Comparison of ENCODE assay signal across 8 cellular contexts in genomic region chr5:133051547-133052316, GRCh38. TPM values are rescaled to one million over a fixed set of nuclear protein-coding genes. Genes with fewer than 3 reads are reported as not detected.
A peak's percentile ranks its signal among the peaks of the same experiment; 100 is the strongest.
DNase-seq lines count a peak whose midpoint lies in the region; ATAC-seq and TF ChIP-seq lines count a peak whose summit lies in the region.

Gene HSPA4, plus strand, starts transcription at chr5:133052013. Its CDS starts 238 bp downstream, at chr5:133052251.

- CTCF ChIA-PET in GM10248 (lab: Yijun Ruan, JAX): interaction anchor here (1.0 to 1.5 kb wide), 4 partner anchors 13 to 196 kb away, joined by 3 to 4 read pairs (median 3); no protein-coding TSS in a partner anchor

- peak; percentile 97 for TF ChIP-seq POLR2A in testis (IDR thresholded peaks at IDR 0.05)

- peak within 1 kb of the TSS; percentile 99 for H3K27ac Mint-ChIP-seq in activated naive CD8-positive, alpha-beta T cell

- peak within 1 kb of the TSS; percentile 84 to 96 for H3K4me3 ChIP-seq in testis

- peak within 1 kb of the TSS; percentile 98 to 100 for H3K27ac ChIP-seq in testis

- DNase-seq in GM10248 (ENCODE audit: extremely low spot score) (peak; percentile 99), NCI-H1105 (lab: John Stamatoyannopoulos, UW) (peak; percentile 90), SKM-1 treated with dmso at 0.1 percent for 144 hours (lab: John Stamatoyannopoulos, UW; ENCODE audit: unreplicated experiment) (peak; percentile 94), glomerular visceral epithelial cell (ENCODE audit: extremely low spot score) (peak; percentile 99), omental fat pad (ENCODE audit: low spot score) (peak; percentile 98), testis (peak; percentile 99)

- no peaks in the 10 kb centered on the region for H3K36me3 ChIP-seq in testis (ENCODE audit: low read depth, missing control alignments)

- H3K4me3 Mint-ChIP-seq in activated naive CD8-positive, alpha-beta T cell: peak within 1 kb of the TSS; percentile 97

- peaks cover 39% of the 10 kb centered on the region for H3K4me1 ChIP-seq in testis

- H3K9me3 Mint-ChIP-seq in activated naive CD8-positive, alpha-beta T cell (ENCODE audit: low read depth): no peaks in the 10 kb centered on the region

- WGBS in testis, 2 donors: 0 to 1% methylated on average over 12 to 62 of the region's 68 CpGs

- no peaks in the 10 kb centered on the region for H3K27me3 ChIP-seq in testis

- intact Hi-C loops in testis (cut with DNase I; ENCODE audit: low total_unique reads): no loop called here

- peak; percentile 71 for ATAC-seq in HG02623 (IDR thresholded peaks at IDR 0.05; ENCODE audit: unreplicated experiment)
- peak; percentile 91 for ATAC-seq in omental fat pad (ENCODE audit: low FRiP score)

- TF ChIP-seq CTCF in GM10248 (IDR thresholded peaks at IDR 0.05; ENCODE audit: control extremely low read depth, extremely low read depth, low read depth, missing control alignments) (no peak), omental fat pad (IDR thresholded peaks at IDR 0.05) (no peak), testis (IDR thresholded peaks at IDR 0.05) (no peak)

- H3K4me1 Mint-ChIP-seq in activated naive CD8-positive, alpha-beta T cell (ENCODE audit: low read depth): peaks cover 48% of the 10 kb centered on the region

- no peaks in the 10 kb centered on the region for H3K27me3 Mint-ChIP-seq in activated naive CD8-positive, alpha-beta T cell

- POLR2A ChIA-PET in GM10248 (lab: Yijun Ruan, JAX): interaction anchor here (0.6 to 1.3 kb wide), 7 partner anchors 18 to 89 kb away, joined by 3 to 14 read pairs (median 3); partner anchors contain the start of genes AFF4 and ZCCHC10

- H3K36me3 Mint-ChIP-seq in activated naive CD8-positive, alpha-beta T cell: peaks cover 6% of the 10 kb centered on the region

- H3K9me3 ChIP-seq in testis: no peaks in the 10 kb centered on the region

RNA-seq across cellular contexts. Expression of gene HSPA4, which starts in this region (rescaled TPM):
- total RNA-seq in omental fat pad: 10 to 100 TPM; 43.3 to 81.7 (median 61.5) TPM
- total RNA-seq in testis: 100 to 1,000 TPM; 107 to 108 TPM
- 143 TPM for polyA plus RNA-seq in testis (ENCODE audit: insufficient read depth, low read depth, low replicate concordance)

Comparison
In these comparisons a context has a peak if more than half of its experiments do, and no peak if none do; other contexts are left out.
1. Peak in every context shown above with its lines: DNase-seq, ATAC-seq, H3K4me3 ChIP-seq and H3K27ac ChIP-seq.